10 cellular contexts compared by ENCODE assay signal in genomic region chr6:113120577-113121285, GRCh38.
A peak's percentile ranks its signal among the peaks of the same experiment; 100 is the strongest.
DNase-seq lines count a peak whose midpoint lies in the region; ATAC-seq and TF ChIP-seq lines count a peak whose summit lies in the region.
"Had no signal": no experiment of that assay in that cellular context is flagged by ENCODE, and none has a peak within 500 bp of the region (broad histone marks: within the 10 kb centered on the region; RNA-seq: fewer than 3 reads in every experiment).

No MANE protein-coding gene starts in this region.

- ATAC-seq in left lung = peak; percentile 87
- no peak for ATAC-seq in CD8-positive, alpha-beta T cell
- no peak for ATAC-seq in GM18505 (IDR thresholded peaks at IDR 0.05; ENCODE audit: unreplicated experiment)

- no peaks in the 10 kb centered on the region for H3K36me3 Mint-ChIP-seq in CD8-positive, alpha-beta T cell

- H3K27me3 ChIP-seq in left lung = no peaks in the 10 kb centered on the region
- H3K27me3 ChIP-seq in CD8-positive, alpha-beta T cell (ENCODE audit: insufficient read depth, low read length) = no peaks in the 10 kb centered on the region
- H3K27me3 ChIP-seq: upper lobe of left lung had no signal

- no peak overlapping the region for H3K4me3 Mint-ChIP-seq in CD8-positive, alpha-beta T cell

- CTCF ChIA-PET in CD8-positive, alpha-beta T cell (lab: Charles Lee) = no interaction called here
- CTCF ChIA-PET in GM10248 (lab: Yijun Ruan, JAX) = no interaction called here

- in situ Hi-C loops in Caki2 (cut with HindIII; ENCODE audit: low pct_unique_long_range_greater_than_20kb, low sequenced_read_pairs) = no loop called here

- no peak overlapping the region for H3K27ac Mint-ChIP-seq in CD8-positive, alpha-beta T cell

- peaks cover 0 to 5% of the 10 kb centered on the region in 2 donors for H3K4me1 ChIP-seq in left lung
- H3K4me1 ChIP-seq in CD8-positive, alpha-beta T cell (ENCODE audit: insufficient read depth, low read length) = no peaks in the 10 kb centered on the region
- H3K4me1 ChIP-seq: upper lobe of left lung had no signal

- no peaks in the 10 kb centered on the region for H3K4me1 Mint-ChIP-seq in CD8-positive, alpha-beta T cell (ENCODE audit: low read depth)

- no peak for TF ChIP-seq POLR2A in GM18505 (IDR thresholded peaks at IDR 0.05; ENCODE audit: borderline replicate concordance, extremely low read depth, insufficient read depth, insufficient read length)

- POLR2A ChIA-PET in CD8-positive, alpha-beta T cell (lab: Charles Lee) = no interaction called here
- POLR2A ChIA-PET in GM10248 (lab: Yijun Ruan, JAX) = no interaction called here

- intact Hi-C loops in left lung (cut with DNase I) = no loop called here
- intact Hi-C loops in CD8-positive, alpha-beta T cell (cut with DNase I, micrococcal nuclease) = no loop called here

- no peak overlapping the region for H3K27ac ChIP-seq in left lung
- H3K27ac ChIP-seq in CD8-positive, alpha-beta T cell (ENCODE audit: low read depth, low read length) = no peak overlapping the region
- H3K27ac ChIP-seq: upper lobe of left lung had no signal

- H3K4me3 ChIP-seq in left lung = no peak overlapping the region
- no peak overlapping the region for H3K4me3 ChIP-seq in CD8-positive, alpha-beta T cell (ENCODE audit: low read depth, low read length)
- H3K4me3 ChIP-seq: upper lobe of left lung had no signal

- peak; percentile 95 for DNase-seq in Caki2 (ENCODE audit: low read depth)
- DNase-seq in LHCN-M2 (ENCODE audit: low read depth) = peak; percentile 92
- DNase-seq in amniotic epithelial cell (ENCODE audit: low read depth) = peak; percentile 100
- DNase-seq in left lung = peak in 1 of 2 donors; percentile 30
- DNase-seq in CD8-positive, alpha-beta T cell = no peak
- no peak for DNase-seq in GM10248 (ENCODE audit: extremely low spot score)
- no peak for DNase-seq in NCI-H2227 treated with DMSO at 0.1 percent for 48 hours (lab: John Stamatoyannopoulos, UW)
- DNase-seq: KG1, upper lobe of left lung had no signal

- H3K27me3 Mint-ChIP-seq in CD8-positive, alpha-beta T cell (ENCODE audit: low read depth) = no peaks in the 10 kb centered on the region

- peaks cover 9% of the 10 kb centered on the region for H3K9me3 Mint-ChIP-seq in CD8-positive, alpha-beta T cell

- peaks cover 0 to 4% of the 10 kb centered on the region in 2 donors for H3K9me3 ChIP-seq in left lung
- H3K9me3 ChIP-seq in CD8-positive, alpha-beta T cell (ENCODE audit: low read length) = no peaks in the 10 kb centered on the region
- H3K9me3 ChIP-seq: upper lobe of left lung had no signal

- H3K36me3 ChIP-seq in left lung = no peaks in the 10 kb centered on the region
- H3K36me3 ChIP-seq in CD8-positive, alpha-beta T cell (ENCODE audit: insufficient read depth, low read length) = no peaks in the 10 kb centered on the region
- H3K36me3 ChIP-seq: upper lobe of left lung had no signal

- TF ChIP-seq CTCF in left lung (IDR thresholded peaks at IDR 0.05) (no peak), GM10248 (IDR thresholded peaks at IDR 0.05; ENCODE audit: control extremely low read depth, extremely low read depth, low read depth, missing control alignments) (no peak)
- TF ChIP-seq CTCF in CD8-positive, alpha-beta T cell (IDR thresholded peaks at IDR 0.05) = no peak

Comparison
In these comparisons a context has a peak if more than half of its experiments do, and no peak if none do; other contexts are left out.
1. DNase-seq: peak in Caki2 (single experiment), LHCN-M2 (single experiment) and amniotic epithelial cell (single experiment); none in CD8-positive, alpha-beta T cell (0 of 7), GM10248 (single experiment) and NCI-H2227 treated with DMSO at 0.1 percent for 48 hours (single experiment).